1 cellular context compared by ENCODE assay signal in the genomic region with DNA sequence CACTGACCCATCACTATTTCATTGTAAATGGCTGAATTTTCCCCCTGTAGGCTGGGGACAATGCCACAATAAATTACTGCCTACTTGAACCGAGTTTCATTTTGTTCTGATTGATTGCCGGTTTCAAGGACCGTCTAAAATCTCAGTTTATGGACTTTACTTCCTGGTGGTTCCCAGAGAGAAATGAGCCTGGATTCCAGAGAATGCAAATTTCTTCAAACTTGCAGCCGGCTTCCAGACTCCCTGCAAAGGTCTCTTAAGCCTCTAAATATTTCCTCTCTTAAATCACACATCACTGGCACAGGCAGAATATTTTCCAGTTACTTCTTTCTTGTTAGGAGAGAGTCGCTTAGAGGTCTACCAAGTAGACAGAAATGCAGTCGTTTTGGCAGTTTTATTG.
TF ChIP-seq lines count a peak whose summit lies in the region.

No MANE protein-coding gene starts in this region.

TF ChIP-seq in GM23338, 12 proteins besides CTCF, POLR2A, EP300 and RAD21 (continued from another document):
- TF ChIP-seq, protein P1, sequence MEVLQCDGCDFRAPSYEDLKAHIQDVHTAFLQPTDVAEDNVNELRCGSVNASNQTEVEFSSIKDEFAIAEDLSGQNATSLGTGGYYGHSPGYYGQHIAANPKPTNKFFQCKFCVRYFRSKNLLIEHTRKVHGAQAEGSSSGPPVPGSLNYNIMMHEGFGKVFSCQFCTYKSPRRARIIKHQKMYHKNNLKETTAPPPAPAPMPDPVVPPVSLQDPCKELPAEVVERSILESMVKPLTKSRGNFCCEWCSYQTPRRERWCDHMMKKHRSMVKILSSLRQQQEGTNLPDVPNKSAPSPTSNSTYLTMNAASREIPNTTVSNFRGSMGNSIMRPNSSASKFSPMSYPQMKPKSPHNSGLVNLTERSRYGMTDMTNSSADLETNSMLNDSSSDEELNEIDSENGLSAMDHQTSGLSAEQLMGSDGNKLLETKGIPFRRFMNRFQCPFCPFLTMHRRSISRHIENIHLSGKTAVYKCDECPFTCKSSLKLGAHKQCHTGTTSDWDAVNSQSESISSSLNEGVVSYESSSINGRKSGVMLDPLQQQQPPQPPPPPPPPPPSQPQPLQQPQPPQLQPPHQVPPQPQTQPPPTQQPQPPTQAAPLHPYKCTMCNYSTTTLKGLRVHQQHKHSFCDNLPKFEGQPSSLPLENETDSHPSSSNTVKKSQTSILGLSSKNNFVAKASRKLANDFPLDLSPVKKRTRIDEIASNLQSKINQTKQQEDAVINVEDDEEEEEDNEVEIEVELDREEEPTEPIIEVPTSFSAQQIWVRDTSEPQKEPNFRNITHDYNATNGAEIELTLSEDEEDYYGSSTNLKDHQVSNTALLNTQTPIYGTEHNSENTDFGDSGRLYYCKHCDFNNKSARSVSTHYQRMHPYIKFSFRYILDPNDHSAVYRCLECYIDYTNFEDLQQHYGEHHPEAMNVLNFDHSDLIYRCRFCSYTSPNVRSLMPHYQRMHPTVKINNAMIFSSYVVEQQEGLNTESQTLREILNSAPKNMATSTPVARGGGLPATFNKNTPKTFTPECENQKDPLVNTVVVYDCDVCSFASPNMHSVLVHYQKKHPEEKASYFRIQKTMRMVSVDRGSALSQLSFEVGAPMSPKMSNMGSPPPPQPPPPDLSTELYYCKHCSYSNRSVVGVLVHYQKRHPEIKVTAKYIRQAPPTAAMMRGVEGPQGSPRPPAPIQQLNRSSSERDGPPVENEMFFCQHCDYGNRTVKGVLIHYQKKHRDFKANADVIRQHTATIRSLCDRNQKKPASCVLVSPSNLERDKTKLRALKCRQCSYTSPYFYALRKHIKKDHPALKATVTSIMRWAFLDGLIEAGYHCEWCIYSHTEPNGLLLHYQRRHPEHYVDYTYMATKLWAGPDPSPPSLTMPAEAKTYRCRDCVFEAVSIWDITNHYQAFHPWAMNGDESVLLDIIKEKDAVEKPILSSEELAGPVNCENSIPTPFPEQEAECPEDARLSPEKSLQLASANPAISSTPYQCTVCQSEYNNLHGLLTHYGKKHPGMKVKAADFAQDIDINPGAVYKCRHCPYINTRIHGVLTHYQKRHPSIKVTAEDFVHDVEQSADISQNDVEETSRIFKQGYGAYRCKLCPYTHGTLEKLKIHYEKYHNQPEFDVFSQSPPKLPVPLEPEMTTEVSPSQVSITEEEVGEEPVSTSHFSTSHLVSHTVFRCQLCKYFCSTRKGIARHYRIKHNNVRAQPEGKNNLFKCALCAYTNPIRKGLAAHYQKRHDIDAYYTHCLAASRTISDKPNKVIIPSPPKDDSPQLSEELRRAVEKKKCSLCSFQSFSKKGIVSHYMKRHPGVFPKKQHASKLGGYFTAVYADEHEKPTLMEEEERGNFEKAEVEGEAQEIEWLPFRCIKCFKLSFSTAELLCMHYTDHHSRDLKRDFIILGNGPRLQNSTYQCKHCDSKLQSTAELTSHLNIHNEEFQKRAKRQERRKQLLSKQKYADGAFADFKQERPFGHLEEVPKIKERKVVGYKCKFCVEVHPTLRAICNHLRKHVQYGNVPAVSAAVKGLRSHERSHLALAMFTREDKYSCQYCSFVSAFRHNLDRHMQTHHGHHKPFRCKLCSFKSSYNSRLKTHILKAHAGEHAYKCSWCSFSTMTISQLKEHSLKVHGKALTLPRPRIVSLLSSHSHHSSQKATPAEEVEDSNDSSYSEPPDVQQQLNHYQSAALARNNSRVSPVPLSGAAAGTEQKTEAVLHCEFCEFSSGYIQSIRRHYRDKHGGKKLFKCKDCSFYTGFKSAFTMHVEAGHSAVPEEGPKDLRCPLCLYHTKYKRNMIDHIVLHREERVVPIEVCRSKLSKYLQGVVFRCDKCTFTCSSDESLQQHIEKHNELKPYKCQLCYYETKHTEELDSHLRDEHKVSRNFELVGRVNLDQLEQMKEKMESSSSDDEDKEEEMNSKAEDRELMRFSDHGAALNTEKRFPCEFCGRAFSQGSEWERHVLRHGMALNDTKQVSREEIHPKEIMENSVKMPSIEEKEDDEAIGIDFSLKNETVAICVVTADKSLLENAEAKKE (CRISPR knock-in tag; IDR thresholded peaks at IDR 0.05): no peak
- TF ChIP-seq, protein P2, sequence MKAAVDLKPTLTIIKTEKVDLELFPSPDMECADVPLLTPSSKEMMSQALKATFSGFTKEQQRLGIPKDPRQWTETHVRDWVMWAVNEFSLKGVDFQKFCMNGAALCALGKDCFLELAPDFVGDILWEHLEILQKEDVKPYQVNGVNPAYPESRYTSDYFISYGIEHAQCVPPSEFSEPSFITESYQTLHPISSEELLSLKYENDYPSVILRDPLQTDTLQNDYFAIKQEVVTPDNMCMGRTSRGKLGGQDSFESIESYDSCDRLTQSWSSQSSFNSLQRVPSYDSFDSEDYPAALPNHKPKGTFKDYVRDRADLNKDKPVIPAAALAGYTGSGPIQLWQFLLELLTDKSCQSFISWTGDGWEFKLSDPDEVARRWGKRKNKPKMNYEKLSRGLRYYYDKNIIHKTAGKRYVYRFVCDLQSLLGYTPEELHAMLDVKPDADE (IDR thresholded peaks at IDR 0.05): no peak
- TF ChIP-seq POLR2AphosphoS5 (IDR thresholded peaks at IDR 0.05; ENCODE audit: low read depth): no peak
- no peak for TF ChIP-seq ZNF114 (CRISPR knock-in tag; IDR thresholded peaks at IDR 0.05)
- TF ChIP-seq JUNB (IDR thresholded peaks at IDR 0.05; ENCODE audit: unreplicated experiment): no peak
